ENCODE assay signal across 10 cellular contexts in the genomic region with DNA sequence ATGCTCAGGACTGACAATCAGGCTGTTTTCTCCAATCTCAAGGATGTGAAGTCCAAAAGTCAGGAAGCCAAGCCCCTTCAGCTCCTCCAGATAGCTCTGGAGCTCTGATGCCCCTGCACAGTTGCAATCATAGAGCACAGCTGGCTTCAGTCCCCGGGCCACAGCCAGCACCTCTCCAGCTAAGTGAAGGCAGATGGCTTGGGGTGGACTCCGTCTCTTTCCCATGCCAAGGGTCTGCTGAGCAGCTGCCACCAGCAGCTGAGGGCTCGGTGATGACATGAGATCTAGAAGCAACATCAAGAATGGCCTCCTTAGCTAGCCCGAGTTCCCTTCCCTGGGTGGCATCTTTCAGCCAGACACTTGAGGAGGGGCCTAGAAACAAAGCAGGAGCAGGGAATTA. TPM values are rescaled to one million over a fixed set of nuclear protein-coding genes. Genes with fewer than 3 reads are reported as not detected.
DNase-seq lines count a peak whose midpoint lies in the region; ATAC-seq and TF ChIP-seq lines count a peak whose summit lies in the region.
"Had no signal": no experiment of that assay in that cellular context is flagged by ENCODE, and none has a peak within 500 bp of the region (broad histone marks: within the 10 kb centered on the region; RNA-seq: fewer than 3 reads in every experiment).

No MANE protein-coding gene starts in this region.

- H3K4me2 ChIP-seq in HCT116 (ENCODE audit: low read length): peak overlapping the region; percentile 93

- H2AFZ ChIP-seq in HCT116 (ENCODE audit: low read depth, low read length, poor library complexity, severe bottlenecking): no peak overlapping the region

- H3K27ac Mint-ChIP-seq in mesothelial cell of epicardium: peak overlapping the region; percentile 98

- H3K36me3 Mint-ChIP-seq in mesothelial cell of epicardium: peaks cover 27% of the 10 kb centered on the region

- intact Hi-C loops in HCT116 (cut with micrococcal nuclease): no loop called here

- DNase-seq in BJ (ENCODE audit: low read depth) (no peak), HCT116 (ENCODE audit: low read depth, low spot score) (no peak), mesothelial cell of epicardium (ENCODE audit: low spot score in 2 of 2, unreplicated experiment in 2 of 2) (no peak), left lobe of liver (ENCODE audit: low spot score) (no peak), GM20000 (ENCODE audit: low spot score) (no peak), H4 (ENCODE audit: low spot score) (no peak)
- DNase-seq: effector CD8-positive, alpha-beta T cell had no signal

- H3K9me3 ChIP-seq in HCT116 (ENCODE audit: control insufficient read depth in 1 of 2, insufficient read depth in 1 of 2, low read depth in 1 of 2, low read length in 2 of 2): no peaks in the 10 kb centered on the region

- H3K9me3 Mint-ChIP-seq in mesothelial cell of epicardium: no peaks in the 10 kb centered on the region

- H3K27ac ChIP-seq in HCT116 (ENCODE audit: low read depth, low read length) (no peak overlapping the region), angular gyrus (ENCODE audit: low read depth, low read length) (peak overlapping the region; percentile 80)

- peaks cover 12% of the 10 kb centered on the region for H3K27me3 Mint-ChIP-seq in mesothelial cell of epicardium (ENCODE audit: low read depth)

- H3K4me1 Mint-ChIP-seq in mesothelial cell of epicardium: peaks cover 25% of the 10 kb centered on the region

- H3K4me1 ChIP-seq in HCT116 (ENCODE audit: control insufficient read depth in 1 of 2, insufficient read depth in 2 of 2, low read length in 2 of 2): peaks cover 6 to 15% of the 10 kb centered on the region in 2 experiments

- BruUV-seq in HCT116 (replicated peaks; lab: Mats Ljungman, UMichigan): no TSS peak

- peak overlapping the region; percentile 96 for H3K9ac ChIP-seq in HCT116 (ENCODE audit: low read length)

- H3K4me3 Mint-ChIP-seq in mesothelial cell of epicardium: peak overlapping the region; percentile 90

- H3K79me2 ChIP-seq in HCT116 (ENCODE audit: insufficient read depth, low read length): peaks cover 18% of the 10 kb centered on the region

- ATAC-seq in HCT116 (no peak), HG02642 (IDR thresholded peaks at IDR 0.05; ENCODE audit: poor library complexity, unreplicated experiment) (no peak), left lobe of liver (no peak)

- POLR2A ChIA-PET in BJ (lab: Charles Lee) (no interaction called here), HCT116 (lab: Charles Lee) (no interaction called here)

- no peak for TF ChIP-seq RAD21 in HCT116 (IDR thresholded peaks at IDR 0.05; ENCODE audit: low read depth)

- H3K27me3 ChIP-seq in BJ (ENCODE audit: control insufficient read depth, insufficient read depth, low read length) (no peaks in the 10 kb centered on the region), HCT116 (ENCODE audit: insufficient read depth, low read length) (no peaks in the 10 kb centered on the region)

- TF ChIP-seq CTCF in BJ (IDR thresholded peaks at IDR 0.05; ENCODE audit: insufficient read depth, low read depth, low read length) (no peak), HCT116 (IDR thresholded peaks at IDR 0.05 in 2 of 3, conservative IDR thresholded peaks at IDR 0.05 in 1 of 3; ENCODE audit: borderline replicate concordance in 1 of 3, insufficient read depth in 1 of 3, low read depth in 2 of 3, low read length in 2 of 3) (no peak), mesothelial cell of epicardium (IDR thresholded peaks at IDR 0.05; ENCODE audit: unreplicated experiment) (no peak), GM20000 (IDR thresholded peaks at IDR 0.05; ENCODE audit: extremely low read depth, missing control alignments) (no peak)

- no peak for TF ChIP-seq POLR2A in HCT116 (IDR thresholded peaks at IDR 0.05; ENCODE audit: borderline replicate concordance, extremely low read depth, insufficient read depth, insufficient read length)

- peak overlapping the region; percentile 74; the same call in 1 of the 2 replicates for H3K4me3 ChIP-seq in BJ (ENCODE audit: low read depth, low read length)
- peak overlapping the region; percentile 89 to 93 for H3K4me3 ChIP-seq in HCT116 (replicated peaks in 1 of 2; ENCODE audit: low read depth in 1 of 2, low read length in 2 of 2)

- RAD21 ChIA-PET in HCT116 (lab: Charles Lee; ENCODE audit: low non-redundant PET in 1 of 2, low total read pairs in 2 of 2, uncharacterized antibody in 2 of 2, unreplicated experiment in 2 of 2): no interaction called here

- CTCF ChIA-PET in BJ (lab: Yijun Ruan, JAX) (interaction anchor here (0.8 to 0.9 kb wide), 2 partner anchors 14 to 39 kb away, joined by 3 to 4 read pairs; no protein-coding TSS in a partner anchor), HCT116 (lab: Charles Lee) (no interaction called here)

- H4K20me1 ChIP-seq in HCT116 (ENCODE audit: insufficient read depth): no peaks in the 10 kb centered on the region

- no peaks in the 10 kb centered on the region for H3K9me2 ChIP-seq in HCT116 (ENCODE audit: insufficient read depth)

- H3K36me3 ChIP-seq in BJ (ENCODE audit: control insufficient read depth, insufficient read depth, low read length): peaks cover 2% of the 10 kb centered on the region; the same call in 1 of the 2 replicates
- 0 out of 4 replicates have a peak, but pooled peaks cover 2 to 7% of the 10 kb centered on the region in 2 experiments for H3K36me3 ChIP-seq in HCT116 (ENCODE audit: control insufficient read depth in 1 of 2, insufficient read depth in 2 of 2, low read length in 2 of 2)

TF ChIP-seq in HCT116, 20 proteins besides CTCF, POLR2A, EP300 and RAD21:
- no peak for TF ChIP-seq SP1 (IDR thresholded peaks at IDR 0.05; ENCODE audit: low read depth)
- TF ChIP-seq EZH2 (IDR thresholded peaks at IDR 0.05): no peak
- TF ChIP-seq, protein P1, sequence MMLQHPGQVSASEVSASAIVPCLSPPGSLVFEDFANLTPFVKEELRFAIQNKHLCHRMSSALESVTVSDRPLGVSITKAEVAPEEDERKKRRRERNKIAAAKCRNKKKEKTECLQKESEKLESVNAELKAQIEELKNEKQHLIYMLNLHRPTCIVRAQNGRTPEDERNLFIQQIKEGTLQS (IDR thresholded peaks at IDR 0.05): no peak
- no peak for TF ChIP-seq CEBPB (IDR thresholded peaks at IDR 0.05; ENCODE audit: low read depth)
- TF ChIP-seq, protein P2, sequence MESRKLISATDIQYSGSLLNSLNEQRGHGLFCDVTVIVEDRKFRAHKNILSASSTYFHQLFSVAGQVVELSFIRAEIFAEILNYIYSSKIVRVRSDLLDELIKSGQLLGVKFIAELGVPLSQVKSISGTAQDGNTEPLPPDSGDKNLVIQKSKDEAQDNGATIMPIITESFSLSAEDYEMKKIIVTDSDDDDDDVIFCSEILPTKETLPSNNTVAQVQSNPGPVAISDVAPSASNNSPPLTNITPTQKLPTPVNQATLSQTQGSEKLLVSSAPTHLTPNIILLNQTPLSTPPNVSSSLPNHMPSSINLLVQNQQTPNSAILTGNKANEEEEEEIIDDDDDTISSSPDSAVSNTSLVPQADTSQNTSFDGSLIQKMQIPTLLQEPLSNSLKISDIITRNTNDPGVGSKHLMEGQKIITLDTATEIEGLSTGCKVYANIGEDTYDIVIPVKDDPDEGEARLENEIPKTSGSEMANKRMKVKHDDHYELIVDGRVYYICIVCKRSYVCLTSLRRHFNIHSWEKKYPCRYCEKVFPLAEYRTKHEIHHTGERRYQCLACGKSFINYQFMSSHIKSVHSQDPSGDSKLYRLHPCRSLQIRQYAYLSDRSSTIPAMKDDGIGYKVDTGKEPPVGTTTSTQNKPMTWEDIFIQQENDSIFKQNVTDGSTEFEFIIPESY (IDR thresholded peaks at IDR 0.05; ENCODE audit: extremely low read depth, insufficient replicate concordance, low read length): no peak
- TF ChIP-seq ZFX (IDR thresholded peaks at IDR 0.05): no peak
- TF ChIP-seq CBX3 (IDR thresholded peaks at IDR 0.05; ENCODE audit: low read depth): no peak
- TF ChIP-seq ZNF274 (IDR thresholded peaks at IDR 0.05; ENCODE audit: low read depth, low read length): no peak
- no peak for TF ChIP-seq EGR1 (IDR thresholded peaks at IDR 0.05; ENCODE audit: low read depth)
- no peak for TF ChIP-seq YY1 (IDR thresholded peaks at IDR 0.05; ENCODE audit: extremely low read depth, insufficient replicate concordance, low read depth, low read length)
- TF ChIP-seq FOSL1 (IDR thresholded peaks at IDR 0.05; ENCODE audit: low read depth): no peak
- TF ChIP-seq EZH2phosphoT487 (IDR thresholded peaks at IDR 0.05; ENCODE audit: borderline replicate concordance): no peak
- TF ChIP-seq ELF1 (IDR thresholded peaks at IDR 0.05; ENCODE audit: borderline replicate concordance, low read depth): no peak

RNA-seq across cellular contexts. Expression of a gene that starts 1.0 kb away (rescaled TPM):
- polyA plus RNA-seq in BJ (2011; rRNA removed): 1.3 and 1.6 TPM in 2 replicates
- 1.9 and 2.1 TPM in 2 replicates for polyA minus RNA-seq in BJ (2011; rRNA and poly(A)+ RNA removed)
- 5.6 TPM for total RNA-seq in HCT116 (2021; ENCODE audit: unreplicated experiment)
- 2.7 and 4.1 TPM in 2 replicates for polyA plus RNA-seq in HCT116 (2012)
- total RNA-seq in mesothelial cell of epicardium: 3.5 to 3.8 TPM (median 3.5 TPM) in 3 replicates
- total RNA-seq in left lobe of liver: 1.3 TPM
- 5.0 and 6.1 TPM in 2 replicates for total RNA-seq in H4 (2014; rRNA removed; shearing (Covaris generic))

RNA-seq across cellular contexts. Expression of a gene that starts 22.6 kb away (rescaled TPM):
- 0.94 and 1.7 TPM in 2 replicates for polyA plus RNA-seq in BJ (2011; rRNA removed)
- polyA minus RNA-seq in BJ (2011; rRNA and poly(A)+ RNA removed): 1.5 and 2.1 TPM in 2 replicates
- total RNA-seq in HCT116 (2021; ENCODE audit: unreplicated experiment) (35.2 TPM), mesothelial cell of epicardium (38.1 to 43.1 TPM (median 39.9 TPM) in 3 replicates), left lobe of liver (30.0 TPM)
- polyA plus RNA-seq in HCT116 (2012): 29.4 and 35.7 TPM in 2 replicates
- total RNA-seq in H4 (2014; rRNA removed; shearing (Covaris generic)): not detected in 2 replicates
- total RNA-seq: T-helper 2 cell treated with Interferon-gamma antibody and Interleukin-4, amounts not matched to agents 100 ng/mL and 5 ng/mL, for 36 hours had no signal

RNA-seq across cellular contexts. Expression of a gene that starts 27.5 kb away (rescaled TPM):
- polyA plus RNA-seq in BJ (2011; rRNA removed): not detected in 2 replicates
- not detected in 2 replicates for polyA minus RNA-seq in BJ (2011; rRNA and poly(A)+ RNA removed)
- total RNA-seq in HCT116 (2021; ENCODE audit: unreplicated experiment) (0.34 TPM), mesothelial cell of epicardium (0.85 to 1.2 TPM (median 1.1 TPM) in 3 replicates), left lobe of liver (1.4 TPM)
- polyA plus RNA-seq in HCT116 (2012): 0.02 and 0.03 TPM in 2 replicates
- total RNA-seq in H4 (2014; rRNA removed; shearing (Covaris generic)): not detected in 2 replicates

RNA-seq across cellular contexts. Expression of a gene that starts 44.4 kb away (rescaled TPM):
- polyA plus RNA-seq in BJ (2011; rRNA removed): 6.8 and 9.8 TPM in 2 replicates
- 7.6 and 9.5 TPM in 2 replicates for polyA minus RNA-seq in BJ (2011; rRNA and poly(A)+ RNA removed)
- total RNA-seq in HCT116 (2021; ENCODE audit: unreplicated experiment) (12.7 TPM), mesothelial cell of epicardium (8.8 to 9.7 TPM (median 9.0 TPM) in 3 replicates), left lobe of liver (3.7 TPM)
- 3.9 and 5.1 TPM in 2 replicates for polyA plus RNA-seq in HCT116 (2012)
- total RNA-seq in H4 (2014; rRNA removed; shearing (Covaris generic)): 5.6 and 5.7 TPM in 2 replicates

Comparison
In these comparisons a context has a peak if more than half of its experiments do, and no peak if none do; other contexts are left out.
1. RNA of a gene that starts 22.6 kb away (total RNA-seq): 38.1 to 43.1 TPM in mesothelial cell of epicardium, 35.2 TPM in HCT116 (single experiment) and 30.0 TPM in left lobe of liver (single experiment); not detected in H4; every median in the first group is over 10 times any median in the second.